Comparison of ENCODE assay signal across 1 cellular context in genomic region chr15:76931397-76932089, GRCh38.
TF ChIP-seq lines count a peak whose summit lies in the region.

Gene RCN2 (plus strand): TSS chr15:76931749. CDS start chr15:76931842, 93 bp downstream.

TF ChIP-seq in HepG2, 621 proteins besides CTCF, POLR2A, EP300 and RAD21 (continued from another document and continues in another):
- TF ChIP-seq KIAA2018 (CRISPR knock-in tag; IDR thresholded peaks at IDR 0.05; ENCODE audit: borderline replicate concordance) (no peak), ZNF24 (IDR thresholded peaks at IDR 0.05) (no peak), SP2 (CRISPR knock-in tag; IDR thresholded peaks at IDR 0.05) (peak; percentile 93), ZIK1 (CRISPR knock-in tag; IDR thresholded peaks at IDR 0.05; ENCODE audit: borderline replicate concordance, low read depth) (no peak), YY1 (IDR thresholded peaks at IDR 0.05; ENCODE audit: insufficient read depth, insufficient replicate concordance, low read depth, low read length) (peak; percentile 82), KAT8 (CRISPR knock-in tag; IDR thresholded peaks at IDR 0.05) (no peak), FLYWCH1 (CRISPR knock-in tag; IDR thresholded peaks at IDR 0.05) (no peak), ZNF660 (CRISPR knock-in tag; IDR thresholded peaks at IDR 0.05; ENCODE audit: borderline replicate concordance, low read depth) (no peak), ZBTB3 (CRISPR knock-in tag; IDR thresholded peaks at IDR 0.05; ENCODE audit: borderline replicate concordance, low read depth) (0 out of 2 replicates have a peak, but pooled peaks have one; percentile 23), ZNF326 (CRISPR knock-in tag; IDR thresholded peaks at IDR 0.05; ENCODE audit: borderline replicate concordance) (no peak), MNT (IDR thresholded peaks at IDR 0.05) (no peak), STAG1 (CRISPR knock-in tag; IDR thresholded peaks at IDR 0.05) (no peak), TRIM24 (CRISPR knock-in tag; IDR thresholded peaks at IDR 0.05) (no peak), FOSL2 (CRISPR knock-in tag; IDR thresholded peaks at IDR 0.05) (0 out of 2 replicates have a peak, but pooled peaks have one; percentile 2), SIX1 (CRISPR knock-in tag; IDR thresholded peaks at IDR 0.05; ENCODE audit: borderline replicate concordance) (no peak), ZNF143 (CRISPR knock-in tag; IDR thresholded peaks at IDR 0.05) (no peak), JDP2 (CRISPR knock-in tag; IDR thresholded peaks at IDR 0.05; ENCODE audit: borderline replicate concordance) (no peak; the same call in 1 of the 2 replicates), ZNF282 (IDR thresholded peaks at IDR 0.05; ENCODE audit: partially characterized antibody) (no peak), HIVEP1 (CRISPR knock-in tag; IDR thresholded peaks at IDR 0.05) (no peak), ZNF547 (CRISPR knock-in tag; IDR thresholded peaks at IDR 0.05) (no peak), MAZ (IDR thresholded peaks at IDR 0.05; ENCODE audit: borderline replicate concordance, low read depth, low read length) (0 out of 2 replicates have a peak, but pooled peaks have one; percentile 66), MAZ (CRISPR knock-in tag; IDR thresholded peaks at IDR 0.05; ENCODE audit: low read depth) (peak; percentile 67), ZNF512 (CRISPR knock-in tag; IDR thresholded peaks at IDR 0.05) (no peak), RFX5 (IDR thresholded peaks at IDR 0.05; ENCODE audit: low read depth, low read length) (no peak), FOXM1 (CRISPR knock-in tag; IDR thresholded peaks at IDR 0.05) (no peak), ZNF512B (CRISPR knock-in tag; IDR thresholded peaks at IDR 0.05; ENCODE audit: borderline replicate concordance) (no peak), ZNF703 (CRISPR knock-in tag; IDR thresholded peaks at IDR 0.05; ENCODE audit: borderline replicate concordance) (no peak), ZNF607 (CRISPR knock-in tag; IDR thresholded peaks at IDR 0.05; ENCODE audit: borderline replicate concordance) (no peak), ZNF383 (CRISPR knock-in tag; IDR thresholded peaks at IDR 0.05; ENCODE audit: borderline replicate concordance) (no peak)
- TF ChIP-seq, protein P1, sequence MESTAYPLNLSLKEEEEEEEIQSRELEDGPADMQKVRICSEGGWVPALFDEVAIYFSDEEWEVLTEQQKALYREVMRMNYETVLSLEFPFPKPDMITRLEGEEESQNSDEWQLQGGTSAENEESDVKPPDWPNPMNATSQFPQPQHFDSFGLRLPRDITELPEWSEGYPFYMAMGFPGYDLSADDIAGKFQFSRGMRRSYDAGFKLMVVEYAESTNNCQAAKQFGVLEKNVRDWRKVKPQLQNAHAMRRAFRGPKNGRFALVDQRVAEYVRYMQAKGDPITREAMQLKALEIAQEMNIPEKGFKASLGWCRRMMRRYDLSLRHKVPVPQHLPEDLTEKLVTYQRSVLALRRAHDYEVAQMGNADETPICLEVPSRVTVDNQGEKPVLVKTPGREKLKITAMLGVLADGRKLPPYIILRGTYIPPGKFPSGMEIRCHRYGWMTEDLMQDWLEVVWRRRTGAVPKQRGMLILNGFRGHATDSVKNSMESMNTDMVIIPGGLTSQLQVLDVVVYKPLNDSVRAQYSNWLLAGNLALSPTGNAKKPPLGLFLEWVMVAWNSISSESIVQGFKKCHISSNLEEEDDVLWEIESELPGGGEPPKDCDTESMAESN (CRISPR knock-in tag; conservative IDR thresholded peaks at IDR 0.05) = peak; percentile 51; the same call in 1 of the 2 replicates
- TF ChIP-seq, protein P2, sequence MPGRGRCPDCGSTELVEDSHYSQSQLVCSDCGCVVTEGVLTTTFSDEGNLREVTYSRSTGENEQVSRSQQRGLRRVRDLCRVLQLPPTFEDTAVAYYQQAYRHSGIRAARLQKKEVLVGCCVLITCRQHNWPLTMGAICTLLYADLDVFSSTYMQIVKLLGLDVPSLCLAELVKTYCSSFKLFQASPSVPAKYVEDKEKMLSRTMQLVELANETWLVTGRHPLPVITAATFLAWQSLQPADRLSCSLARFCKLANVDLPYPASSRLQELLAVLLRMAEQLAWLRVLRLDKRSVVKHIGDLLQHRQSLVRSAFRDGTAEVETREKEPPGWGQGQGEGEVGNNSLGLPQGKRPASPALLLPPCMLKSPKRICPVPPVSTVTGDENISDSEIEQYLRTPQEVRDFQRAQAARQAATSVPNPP (CRISPR knock-in tag; IDR thresholded peaks at IDR 0.05) = no peak
- TF ChIP-seq, protein P3, sequence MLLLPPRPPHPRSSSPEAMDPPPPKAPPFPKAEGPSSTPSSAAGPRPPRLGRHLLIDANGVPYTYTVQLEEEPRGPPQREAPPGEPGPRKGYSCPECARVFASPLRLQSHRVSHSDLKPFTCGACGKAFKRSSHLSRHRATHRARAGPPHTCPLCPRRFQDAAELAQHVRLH (CRISPR knock-in tag; IDR thresholded peaks at IDR 0.05; ENCODE audit: borderline replicate concordance, low read depth) = peak; percentile 65; the same call in 1 of the 2 replicates
- TF ChIP-seq, protein P4, sequence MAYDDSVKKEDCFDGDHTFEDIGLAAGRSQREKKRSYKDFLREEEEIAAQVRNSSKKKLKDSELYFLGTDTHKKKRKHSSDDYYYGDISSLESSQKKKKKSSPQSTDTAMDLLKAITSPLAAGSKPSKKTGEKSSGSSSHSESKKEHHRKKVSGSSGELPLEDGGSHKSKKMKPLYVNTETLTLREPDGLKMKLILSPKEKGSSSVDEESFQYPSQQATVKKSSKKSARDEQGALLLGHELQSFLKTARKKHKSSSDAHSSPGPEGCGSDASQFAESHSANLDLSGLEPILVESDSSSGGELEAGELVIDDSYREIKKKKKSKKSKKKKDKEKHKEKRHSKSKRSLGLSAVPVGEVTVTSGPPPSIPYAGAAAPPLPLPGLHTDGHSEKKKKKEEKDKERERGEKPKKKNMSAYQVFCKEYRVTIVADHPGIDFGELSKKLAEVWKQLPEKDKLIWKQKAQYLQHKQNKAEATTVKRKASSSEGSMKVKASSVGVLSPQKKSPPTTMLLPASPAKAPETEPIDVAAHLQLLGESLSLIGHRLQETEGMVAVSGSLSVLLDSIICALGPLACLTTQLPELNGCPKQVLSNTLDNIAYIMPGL (CRISPR knock-in tag; IDR thresholded peaks at IDR 0.05; ENCODE audit: borderline replicate concordance in 1 of 2, low read depth in 1 of 2) = peak in 1 of 2 experiments; percentile 63; a peak in 2 of 4 replicates
